8 cellular contexts compared by ENCODE assay signal in the genomic region with DNA sequence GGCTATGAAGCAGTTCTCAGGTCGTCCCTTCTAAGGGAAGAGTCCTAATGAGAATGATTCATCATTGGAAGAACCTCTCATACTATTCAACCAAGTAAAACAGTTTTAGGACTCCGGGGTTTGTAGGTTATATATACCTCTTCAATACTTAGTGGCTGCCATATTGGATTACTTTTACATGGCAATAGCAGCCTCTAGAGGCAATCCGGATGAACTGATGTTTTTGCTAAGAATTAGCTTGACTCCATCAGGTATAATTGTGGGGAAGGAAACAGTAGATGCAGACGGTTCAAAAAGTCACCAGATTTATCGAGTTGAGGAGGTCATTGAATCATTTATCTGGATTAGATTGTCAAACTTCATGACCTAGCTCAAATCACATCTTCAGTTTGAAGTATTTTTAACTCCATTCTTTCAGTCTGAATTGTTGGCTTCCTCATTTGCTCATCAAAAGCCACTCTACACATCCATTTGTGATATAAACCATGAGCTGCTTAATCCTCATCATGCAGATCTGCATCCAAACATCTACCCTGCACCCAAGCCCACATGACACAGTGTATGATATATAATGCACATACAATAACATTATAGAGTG. TPM values are rescaled to one million over a fixed set of nuclear protein-coding genes. Genes with fewer than 3 reads are reported as not detected.
A peak's percentile ranks its signal among the peaks of the same experiment; 100 is the strongest.
DNase-seq lines count a peak whose midpoint lies in the region; ATAC-seq and TF ChIP-seq lines count a peak whose summit lies in the region.

No MANE protein-coding gene starts in this region.

- H3K27ac Mint-ChIP-seq in HFFc6: no peak overlapping the region
- H3K27ac Mint-ChIP-seq in progenitor cell of endocrine pancreas: no peak overlapping the region

- DNase-seq in AG08395 (ENCODE audit: low spot score) (peak; percentile 68), HFFc6 (peak; percentile 53), M059J (ENCODE audit: low read depth) (peak; percentile 60), SW480 (ENCODE audit: low spot score) (peak; percentile 53), foreskin keratinocyte (peak in 1 of 2 donors; percentile 54), progenitor cell of endocrine pancreas (ENCODE audit: low spot score, unreplicated experiment) (no peak), UCSD-AML1 (lab: John Stamatoyannopoulos, UW; ENCODE audit: unreplicated experiment) (no peak)

- H3K4me1 ChIP-seq in foreskin keratinocyte: no peaks in the 10 kb centered on the region

- peaks cover 5% of the 10 kb centered on the region; the same call in 1 of the 2 replicates for H3K4me1 Mint-ChIP-seq in HFFc6 (ENCODE audit: low read depth)
- H3K4me1 Mint-ChIP-seq in progenitor cell of endocrine pancreas (ENCODE audit: low read depth): no peaks in the 10 kb centered on the region

- H3K27me3 ChIP-seq in foreskin keratinocyte: no peaks in the 10 kb centered on the region

- peak; percentile 97 for ATAC-seq in foreskin keratinocyte

- H3K36me3 Mint-ChIP-seq in HFFc6 (ENCODE audit: low read depth) (no peaks in the 10 kb centered on the region), progenitor cell of endocrine pancreas (ENCODE audit: insufficient read depth) (no peaks in the 10 kb centered on the region)

- H3K4me3 Mint-ChIP-seq in HFFc6: no peak overlapping the region
- H3K4me3 Mint-ChIP-seq in progenitor cell of endocrine pancreas (ENCODE audit: low read depth): no peak overlapping the region

- H3K27ac ChIP-seq in foreskin keratinocyte: no peak overlapping the region

- TF ChIP-seq CTCF in GM12874 (IDR thresholded peaks at IDR 0.05; ENCODE audit: insufficient read depth, low read depth, low read length) (peak; percentile 80), HFFc6 (IDR thresholded peaks at IDR 0.05) (peak; percentile 77; the same call in 1 of the 2 replicates), foreskin keratinocyte (conservative IDR thresholded peaks at IDR 0.05) (peak; percentile 90), progenitor cell of endocrine pancreas (IDR thresholded peaks at IDR 0.05; ENCODE audit: unreplicated experiment) (peak; percentile 83)

- H3K27me3 Mint-ChIP-seq in HFFc6 (ENCODE audit: insufficient read depth): no peaks in the 10 kb centered on the region
- no peaks in the 10 kb centered on the region for H3K27me3 Mint-ChIP-seq in progenitor cell of endocrine pancreas

- H3K9me3 Mint-ChIP-seq in HFFc6 (no peaks in the 10 kb centered on the region), progenitor cell of endocrine pancreas (ENCODE audit: low read depth) (peaks cover 3% of the 10 kb centered on the region)

RNA-seq across cellular contexts. Expression of a gene that starts 28.4 kb away (rescaled TPM):
- total RNA-seq in HFFc6 (2021; fragmentation: NEBNext Ultra II Directional; extraction: Animal tissue kit (Norgen Biotek cat#: 25700)): under 1 TPM in 1 of 6 experiments, not detected in 5; 0.07 TPM
- total RNA-seq in M059J (2014; rRNA removed; shearing (Covaris generic)): 1.2 and 3.2 TPM in 2 replicates
- total RNA-seq in foreskin keratinocyte (0.17 and 0.32 TPM in 2 replicates), progenitor cell of endocrine pancreas (1.5 and 1.9 TPM in 2 replicates)
- 0.06 and 0.18 TPM in 2 replicates for polyA plus RNA-seq in foreskin keratinocyte

Comparison
In these comparisons a context has a peak if more than half of its experiments do, and no peak if none do; other contexts are left out.
1. DNase-seq: peak in AG08395 (single experiment), HFFc6 (single experiment), M059J (single experiment) and SW480 (single experiment); none in progenitor cell of endocrine pancreas (single experiment) and UCSD-AML1 (single experiment).
2. Peak in every context shown above with its lines, with median percentiles within 50 percentile points of each other: CTCF ChIP-seq.